In the genomic region with DNA sequence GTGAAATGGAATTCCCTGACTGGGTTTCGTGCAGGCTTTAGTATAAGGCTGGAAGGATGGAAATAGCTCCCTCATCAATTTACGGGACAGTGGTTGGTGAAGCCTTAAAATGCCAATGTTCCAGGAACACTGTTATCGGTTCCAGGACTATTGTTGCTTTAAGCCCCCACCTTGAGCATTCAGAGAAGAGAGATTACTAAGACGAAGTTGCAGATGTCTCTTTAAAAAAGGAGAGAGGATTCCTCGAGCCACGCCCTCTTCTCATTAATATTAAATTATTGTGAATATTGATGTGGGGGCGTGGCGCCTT, we compare ENCODE assay signal across 8 cellular contexts. TPM values are rescaled to one million over a fixed set of nuclear protein-coding genes. Genes with fewer than 3 reads are reported as not detected.
DNase-seq lines count a peak whose midpoint lies in the region; ATAC-seq, FAIRE-seq and TF ChIP-seq lines count a peak whose summit lies in the region.

No MANE protein-coding gene starts in this region.

- H3K27ac ChIP-seq in cardiac muscle cell (no peak overlapping the region), kidney (ENCODE audit: low read depth in 2 of 2, low read length in 2 of 2) (no peak overlapping the region), upper lobe of right lung (peak overlapping the region; percentile 73)

- no peak for ATAC-seq in left ventricle myocardium superior
- no peak for ATAC-seq in upper lobe of right lung
- ATAC-seq in HG03108 (IDR thresholded peaks at IDR 0.05; ENCODE audit: unreplicated experiment) = no peak

- peak overlapping the region; percentile 74 for H3K4me3 ChIP-seq in cardiac muscle cell
- peak overlapping the region; percentile 46 to 49 for H3K4me3 ChIP-seq in kidney (ENCODE audit: low read length in 2 of 2)
- peak overlapping the region; percentile 61 for H3K4me3 ChIP-seq in upper lobe of right lung

- H3K36me3 ChIP-seq in cardiac muscle cell (no peaks in the 10 kb centered on the region), kidney (ENCODE audit: control insufficient read depth in 1 of 2, insufficient read depth in 2 of 2, low read length in 2 of 2) (no peaks in the 10 kb centered on the region), upper lobe of right lung (no peaks in the 10 kb centered on the region)

- FAIRE-seq in kidney (lab: Jason Lieb, UNC) = no peak

- H3K27me3 ChIP-seq in cardiac muscle cell (no peaks in the 10 kb centered on the region), upper lobe of right lung (peaks cover 16% of the 10 kb centered on the region)

- DNase-seq in cardiac muscle cell (ENCODE audit: low read depth in 1 of 2, low spot score in 1 of 2) = peak; percentile 71 to 89
- DNase-seq in left ventricle myocardium superior = no peak
- peak; percentile 50 for DNase-seq in amniotic epithelial cell (ENCODE audit: low read depth)
- no peak for DNase-seq in kidney
- no peak for DNase-seq in upper lobe of right lung
- DNase-seq in NCI-H69 (lab: John Stamatoyannopoulos, UW) = no peak
- DNase-seq in C1 segment of cervical spinal cord (lab: John Stamatoyannopoulos, UW) = no peak

- no peak overlapping the region for H3K9ac ChIP-seq in kidney (ENCODE audit: low read length in 2 of 2)

- H3K9me3 ChIP-seq in cardiac muscle cell (ENCODE audit: low read depth) = no peaks in the 10 kb centered on the region
- no peaks in the 10 kb centered on the region for H3K9me3 ChIP-seq in kidney (ENCODE audit: control insufficient read depth in 1 of 2, low read length in 2 of 2)
- H3K9me3 ChIP-seq in upper lobe of right lung = no peaks in the 10 kb centered on the region

- no peak for TF ChIP-seq CTCF in cardiac muscle cell (IDR thresholded peaks at IDR 0.05; ENCODE audit: low read depth, low read length)
- no peak for TF ChIP-seq CTCF in kidney (IDR thresholded peaks at IDR 0.05; ENCODE audit: borderline replicate concordance, extremely low read depth, insufficient read depth)
- TF ChIP-seq CTCF in upper lobe of right lung (IDR thresholded peaks at IDR 0.05) = no peak

- H3K4me1 ChIP-seq in cardiac muscle cell (ENCODE audit: low read depth) = peaks cover 30% of the 10 kb centered on the region
- peaks cover 9 to 29% of the 10 kb centered on the region in 2 donors for H3K4me1 ChIP-seq in kidney (ENCODE audit: control insufficient read depth in 1 of 2, insufficient read depth in 1 of 2, low read depth in 1 of 2, low read length in 2 of 2)
- peaks cover 46% of the 10 kb centered on the region for H3K4me1 ChIP-seq in upper lobe of right lung

- intact Hi-C loops in left ventricle myocardium superior (cut with micrococcal nuclease) = no loop called here
- intact Hi-C loops in kidney (cut with DNase I) = no loop called here
- intact Hi-C loops in upper lobe of right lung (cut with DNase I) = no loop called here

RNA-seq across cellular contexts. Expression of a gene that starts 0.2 kb away (rescaled TPM):
- total RNA-seq in cardiac muscle cell (3.8 and 4.3 TPM in 2 replicates), left ventricle myocardium superior (56.0 TPM), kidney (7.3 TPM), upper lobe of right lung (47.4 TPM)
- polyA plus RNA-seq in cardiac muscle cell (11.7 and 14.1 TPM in 2 replicates), kidney (ENCODE audit: insufficient read depth, low read depth, low replicate concordance) (2.5 TPM)

Comparison
In these comparisons a context has a peak if more than half of its experiments do, and no peak if none do; other contexts are left out.
1. DNase-seq: peak in cardiac muscle cell (2 of 2) and amniotic epithelial cell (single experiment); none in left ventricle myocardium superior (single experiment), kidney (single experiment), upper lobe of right lung (single experiment), NCI-H69 (single experiment) and C1 segment of cervical spinal cord (0 of 14).
2. Peak in every context shown above with its lines, with median percentiles within 50 percentile points of each other: H3K4me3 ChIP-seq.